ENCODE assay signal across 8 cellular contexts in genomic region chr7:101743241-101743994, GRCh38.
DNase-seq lines count a peak whose midpoint lies in the region.

No MANE protein-coding gene starts in this region.

- H3K9me3 ChIP-seq in duodenal mucosa (ENCODE audit: control insufficient read depth in 1 of 2, low read length in 2 of 2) (no peaks in the 10 kb centered on the region), mesodermal cell (ENCODE audit: control insufficient read depth, low read length) (no peaks in the 10 kb centered on the region)

- no peaks in the 10 kb centered on the region for H3K36me3 ChIP-seq in duodenal mucosa (ENCODE audit: control insufficient read depth in 1 of 2, insufficient read depth in 2 of 2, low read length in 2 of 2)
- H3K36me3 ChIP-seq in mesodermal cell (ENCODE audit: control insufficient read depth, insufficient read depth, low read length) = no peaks in the 10 kb centered on the region

- peak overlapping the region in 1 of 2 donors; percentile 12 for H3K9ac ChIP-seq in duodenal mucosa (ENCODE audit: low read depth in 1 of 2, low read length in 2 of 2)

- 3% methylated on average over 30 to 32 of the region's 60 CpGs for WGBS in mesodermal cell (ENCODE audit: insufficient coverage in 2 of 2), 2 experiments

- H3K27ac ChIP-seq in duodenal mucosa (ENCODE audit: low read depth, low read length) = no peak overlapping the region
- peak overlapping the region; percentile 41 for H3K27ac ChIP-seq in mesodermal cell (ENCODE audit: low read depth, low read length, severe bottlenecking)

- H3K4me1 ChIP-seq in duodenal mucosa (ENCODE audit: control insufficient read depth in 1 of 2, insufficient read depth in 2 of 2, low read length in 2 of 2) (peaks cover 0 to 7% of the 10 kb centered on the region in 2 donors), mesodermal cell (ENCODE audit: control insufficient read depth, insufficient read depth, low read length, poor library complexity, severe bottlenecking) (peaks cover 19% of the 10 kb centered on the region)

- no peaks in the 10 kb centered on the region for H3K27me3 ChIP-seq in duodenal mucosa (ENCODE audit: control insufficient read depth in 1 of 2, insufficient read depth in 2 of 2, low read length in 2 of 2)

- peak; percentile 16 to 88 (median 82) for DNase-seq in NCI-H1417 (lab: John Stamatoyannopoulos, UW)
- DNase-seq in NCI-H1417 treated with DMSO at 0.1 percent for 48 hours (lab: John Stamatoyannopoulos, UW) = no peak
- peak; percentile 54 for DNase-seq in NCI-H510A (lab: John Stamatoyannopoulos, UW)
- DNase-seq in activated CD4-positive, alpha-beta T cell treated with anti-CD3 and anti-CD28 coated beads, Interleukin-2, amount 50 U/mL, for 1 hour = peak; percentile 69
- DNase-seq in stimulated activated CD8-positive, alpha-beta memory T cell treated with anti-CD3 and anti-CD28 coated beads, Interleukin-2, amount 100 ng/mL, for 1 hour (ENCODE audit: low read depth in 2 of 2) = peak; percentile 23 to 33
- DNase-seq in NCI-H2107 (lab: John Stamatoyannopoulos, UW) = no peak

- H3K4me3 ChIP-seq in duodenal mucosa (ENCODE audit: low read depth in 1 of 2, low read length in 2 of 2) (peak overlapping the region; percentile 59 to 68), mesodermal cell (ENCODE audit: extremely low read depth, insufficient read depth, low read length, poor library complexity, severe bottlenecking) (peak overlapping the region; percentile 51)

Comparison
In these comparisons a context has a peak if more than half of its experiments do, and no peak if none do; other contexts are left out.
1. DNase-seq: peak in NCI-H1417 (3 of 3), NCI-H510A (single experiment), activated CD4-positive, alpha-beta T cell treated with anti-CD3 and anti-CD28 coated beads, Interleukin-2, amount 50 U/mL, for 1 hour (single experiment) and stimulated activated CD8-positive, alpha-beta memory T cell treated with anti-CD3 and anti-CD28 coated beads, Interleukin-2, amount 100 ng/mL, for 1 hour (2 of 2); none in NCI-H1417 treated with DMSO at 0.1 percent for 48 hours (single experiment) and NCI-H2107 (single experiment).